ENCODE assay signal across 14 cellular contexts in the genomic region with DNA sequence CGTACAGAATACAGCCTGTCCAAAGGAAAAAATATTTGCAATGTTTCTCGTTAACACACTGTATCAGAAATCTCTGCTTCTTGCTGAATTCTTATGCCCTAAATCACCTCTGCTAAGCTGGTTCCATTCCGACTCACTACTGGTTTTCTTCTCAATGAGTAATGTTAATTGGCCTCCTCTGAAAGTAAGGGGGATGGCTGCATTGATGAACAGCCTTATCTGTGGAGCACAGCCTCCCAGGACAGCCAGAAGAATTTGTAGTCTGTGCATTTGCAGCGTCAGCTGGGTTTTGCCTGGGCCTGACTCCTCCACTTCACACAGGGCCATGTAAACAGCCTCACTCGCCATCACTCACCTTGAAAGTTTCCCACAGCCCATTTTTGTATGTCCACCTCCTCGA.
A peak's percentile ranks its signal among the peaks of the same experiment; 100 is the strongest.
DNase-seq lines count a peak whose midpoint lies in the region; ATAC-seq and TF ChIP-seq lines count a peak whose summit lies in the region.
"Had no signal": no experiment of that assay in that cellular context is flagged by ENCODE, and none has a peak within 500 bp of the region (broad histone marks: within the 10 kb centered on the region; RNA-seq: fewer than 3 reads in every experiment).

No MANE protein-coding gene starts in this region.

- no peak overlapping the region for H3K4ac ChIP-seq in mesenchymal stem cell (ENCODE audit: low read depth in 1 of 2, low read length in 2 of 2)

- H4K91ac ChIP-seq in mesenchymal stem cell (ENCODE audit: low read length), result no peak overlapping the region

- H2AK5ac ChIP-seq in mesenchymal stem cell (ENCODE audit: low read length, severe bottlenecking), result no peak overlapping the region

- no peak overlapping the region for H3K18ac ChIP-seq in mesenchymal stem cell (ENCODE audit: low read depth in 1 of 2, low read length in 2 of 2)

- H3K4me3 ChIP-seq in HFF-Myc (replicated peaks; ENCODE audit: low read depth, low read length) (no peak overlapping the region), mesenchymal stem cell (ENCODE audit: insufficient read depth in 1 of 2, low read depth in 1 of 2, low read length in 2 of 2) (peak overlapping the region in 1 of 2 experiments; percentile 29)
- H3K4me3 ChIP-seq: adrenal gland had no signal

- no peak overlapping the region for H3K14ac ChIP-seq in mesenchymal stem cell (ENCODE audit: low read length in 2 of 2)

- no peak overlapping the region for H3K23ac ChIP-seq in mesenchymal stem cell (ENCODE audit: low read length in 2 of 2)

- ATAC-seq in HG03439 (IDR thresholded peaks at IDR 0.05; ENCODE audit: unreplicated experiment) (no peak), GM18520 (IDR thresholded peaks at IDR 0.05; ENCODE audit: unreplicated experiment) (no peak)
- ATAC-seq: T-cell had no signal

- H3K9me3 ChIP-seq in mesenchymal stem cell (ENCODE audit: control insufficient read depth, low read length), result peaks cover 2% of the 10 kb centered on the region
- H3K9me3 ChIP-seq: adrenal gland had no signal

- H2BK12ac ChIP-seq in mesenchymal stem cell (ENCODE audit: low read length in 2 of 2), result no peak overlapping the region

- no peak overlapping the region for H2AFZ ChIP-seq in mesenchymal stem cell (ENCODE audit: low read depth, low read length)

- no peaks in the 10 kb centered on the region for H3K36me3 Mint-ChIP-seq in brain
- H3K36me3 Mint-ChIP-seq: CD4-positive, alpha-beta memory T cell; T-cell had no signal

- no peaks in the 10 kb centered on the region for H3K79me1 ChIP-seq in mesenchymal stem cell (replicated peaks; ENCODE audit: low read length, poor library complexity, severe bottlenecking)

- peaks cover 0 to 3% (median 0%) of the 10 kb centered on the region in 5 experiments for H3K9me3 Mint-ChIP-seq in brain

- H3K4me3 Mint-ChIP-seq in brain, result no peak overlapping the region
- H3K4me3 Mint-ChIP-seq: T-cell had no signal

- H3K4me1 ChIP-seq in mesenchymal stem cell (ENCODE audit: control insufficient read depth, insufficient read depth, low read depth, low read length), result peaks cover 2% of the 10 kb centered on the region
- H3K4me1 ChIP-seq: adrenal gland had no signal

- WGBS in mesenchymal stem cell, result 37% methylated on average over 6 of the region's 6 CpGs

- H3K27me3 ChIP-seq in mesenchymal stem cell (ENCODE audit: control insufficient read depth in 1 of 2, insufficient read depth in 1 of 2, low read length in 2 of 2), result no peaks in the 10 kb centered on the region
- H3K27me3 ChIP-seq: adrenal gland had no signal

- no peak overlapping the region for H2BK5ac ChIP-seq in mesenchymal stem cell (ENCODE audit: low read depth, low read length, poor library complexity, severe bottlenecking)

- no peak overlapping the region for H3K27ac ChIP-seq in mesenchymal stem cell (ENCODE audit: low read length, poor library complexity, severe bottlenecking)

- H3K27me3 Mint-ChIP-seq in brain, result no peaks in the 10 kb centered on the region

- peak overlapping the region; percentile 55 for H4K8ac ChIP-seq in mesenchymal stem cell (ENCODE audit: low read length)

- in situ Hi-C loops in GM13977 (cut with MboI; ENCODE audit: low pct_unique_long_range_greater_than_20kb, low sequenced_read_pairs, unreplicated experiment), result loop anchor here (25.0 kb wide), 1 partner anchor 97 kb away; no protein-coding TSS in a partner anchor

- H3K4me2 ChIP-seq in mesenchymal stem cell (ENCODE audit: low read length, poor library complexity, severe bottlenecking), result no peak overlapping the region

- DNase-seq in AG08395 (ENCODE audit: low spot score) (peak; percentile 47), HFF-Myc (ENCODE audit: extremely low read depth, low read depth) (peak; percentile 2), mesenchymal stem cell (peak; percentile 61), GM13977 (ENCODE audit: low spot score) (no peak)
- DNase-seq in effector CD4-positive, alpha-beta T cell, result no peak
- DNase-seq: activated CD8-positive, alpha-beta memory T cell treated with anti-CD3 and anti-CD28 coated beads for 24 hours; adrenal gland; NCI-H1436 treated with DMSO at 0.1 percent for 48 hours; NCI-H774 had no signal

- no peak overlapping the region for H2BK15ac ChIP-seq in mesenchymal stem cell (ENCODE audit: low read depth, poor library complexity, severe bottlenecking)

- peak overlapping the region; percentile 55 for H3K9ac ChIP-seq in mesenchymal stem cell (ENCODE audit: low read length)

- TF ChIP-seq CTCF in HFF-Myc (IDR thresholded peaks at IDR 0.05; ENCODE audit: low read depth, low read length, missing control alignments) (no peak), brain (conservative IDR thresholded peaks at IDR 0.05) (no peak), GM13977 (IDR thresholded peaks at IDR 0.05; ENCODE audit: extremely low read depth, insufficient read depth, missing control alignments) (no peak)

- peaks cover 19% of the 10 kb centered on the region for H3K4me1 Mint-ChIP-seq in brain

- no peaks in the 10 kb centered on the region for H3K36me3 ChIP-seq in mesenchymal stem cell (ENCODE audit: control insufficient read depth in 1 of 2, insufficient read depth in 2 of 2, low read depth in 1 of 2, low read length in 2 of 2)
- H3K36me3 ChIP-seq: adrenal gland had no signal

- peak overlapping the region in 3 of 5 experiments; percentile 37 to 78 (median 47) for H3K27ac Mint-ChIP-seq in brain
- H3K27ac Mint-ChIP-seq: T-cell had no signal

- no peak overlapping the region for H2BK120ac ChIP-seq in mesenchymal stem cell (ENCODE audit: low read depth, low read length)

Comparison
In these comparisons a context has a peak if more than half of its experiments do, and no peak if none do; other contexts are left out.
1. DNase-seq: peak in AG08395 (single experiment), HFF-Myc (single experiment) and mesenchymal stem cell (single experiment); none in effector CD4-positive, alpha-beta T cell (single experiment) and GM13977 (single experiment).